ENCODE assay signal across 9 cellular contexts in genomic region chr5:119323630-119324000, GRCh38. TPM values are rescaled to one million over a fixed set of nuclear protein-coding genes. Genes with fewer than 3 reads are reported as not detected.
DNase-seq lines count a peak whose midpoint lies in the region; ATAC-seq, FAIRE-seq and TF ChIP-seq lines count a peak whose summit lies in the region.
"Had no signal": no experiment of that assay in that cellular context is flagged by ENCODE, and none has a peak within 500 bp of the region (broad histone marks: within the 10 kb centered on the region; RNA-seq: fewer than 3 reads in every experiment).

No MANE protein-coding gene starts in this region.

- H3K79me2 ChIP-seq in GM12878 (ENCODE audit: control insufficient read depth, insufficient read depth, low read length), result peaks cover 85% of the 10 kb centered on the region

- no peaks in the 10 kb centered on the region for H3K9me3 ChIP-seq in GM12878 (replicated peaks; ENCODE audit: control insufficient read depth, insufficient read depth, low read length)
- no peaks in the 10 kb centered on the region for H3K9me3 ChIP-seq in mucosa of rectum (ENCODE audit: control insufficient read depth in 2 of 2, low read length in 2 of 2)

- intact Hi-C loops in GM12878 (cut with micrococcal nuclease; ENCODE audit: unreplicated experiment), result no loop called here

- SMC1A ChIA-PET in GM12878 (lab: Charles Lee; ENCODE audit: uncharacterized antibody, unreplicated experiment), result interaction anchor here (0.7 to 4.2 kb wide), 21 partner anchors 8 to 292 kb away, joined by 3 to 41 read pairs (median 6); partner anchors contain the start of gene TNFAIP8

- H3K27ac ChIP-seq in GM12878 (ENCODE audit: control insufficient read depth, insufficient read depth), result peak overlapping the region; percentile 87
- H3K27ac ChIP-seq in mucosa of rectum (ENCODE audit: low read depth in 2 of 2, low read length in 2 of 2), result peak overlapping the region in 1 of 2 donors; percentile 2

- H3K4me1 ChIP-seq in GM12878 (ENCODE audit: control insufficient read depth, insufficient read depth, low read length), result peaks cover 52% of the 10 kb centered on the region
- peaks cover 13 to 14% of the 10 kb centered on the region in 2 donors for H3K4me1 ChIP-seq in mucosa of rectum (ENCODE audit: control insufficient read depth in 2 of 2, insufficient read depth in 2 of 2, low read length in 2 of 2)

- FAIRE-seq in GM12878 (lab: Jason Lieb, UNC), result no peak
- FAIRE-seq: colon had no signal

- H4K20me1 ChIP-seq in GM12878 (ENCODE audit: control insufficient read depth, insufficient read depth), result no peaks in the 10 kb centered on the region

- BruUV-seq in GM12878 (replicated peaks; lab: Mats Ljungman, UMichigan), result TSS peak; percentile 60

- RAD21 ChIA-PET in GM12878 (lab: Charles Lee; ENCODE audit: unreplicated experiment), result interaction anchor here (0.7 to 4.0 kb wide), 21 partner anchors 11 to 249 kb away, joined by 3 to 46 read pairs (median 4); partner anchors contain the start of gene TNFAIP8

- no peaks in the 10 kb centered on the region for H3K27me3 ChIP-seq in GM12878 (replicated peaks in 1 of 2; ENCODE audit: control insufficient read depth in 2 of 2, insufficient read depth in 2 of 2, low read length in 1 of 2)
- H3K27me3 ChIP-seq in mucosa of rectum (ENCODE audit: control insufficient read depth in 2 of 2, insufficient read depth in 2 of 2, low read length in 2 of 2), result peaks cover 0 to 2% of the 10 kb centered on the region in 2 donors

- 0 out of 2 replicates have a peak overlapping the region, but pooled peaks have one; percentile 15 for H2AFZ ChIP-seq in GM12878 (ENCODE audit: control insufficient read depth, low read depth, low read length)

- TF ChIP-seq CTCF in GM12878 (IDR thresholded peaks at IDR 0.05 in 2 of 3, conservative IDR thresholded peaks at IDR 0.05 in 1 of 3; ENCODE audit: control insufficient read depth in 2 of 3, extremely low read depth in 1 of 3, insufficient read depth in 1 of 3, low read depth in 3 of 3, low read length in 3 of 3), result no peak

- CTCF ChIA-PET in GM12878 (lab: Yijun Ruan, JAX), result interaction anchor here (0.8 to 2.2 kb wide), 14 partner anchors 8 to 335 kb away, joined by 3 to 12 read pairs (median 4); partner anchors contain the start of gene DTWD2

- H3K36me3 ChIP-seq in GM12878 (ENCODE audit: control insufficient read depth in 2 of 2, insufficient read depth in 2 of 2, low read length in 1 of 2) (0 out of 4 replicates have a peak, but pooled peaks cover 0 to 2% of the 10 kb centered on the region in 2 experiments), mucosa of rectum (ENCODE audit: control insufficient read depth in 2 of 2, insufficient read depth in 2 of 2, low read length in 2 of 2) (no peaks in the 10 kb centered on the region)

- ATAC-seq in GM12878, result peak; percentile 25
- no peak for ATAC-seq in GM18858 (IDR thresholded peaks at IDR 0.05; ENCODE audit: unreplicated experiment)
- ATAC-seq in GM21825 (IDR thresholded peaks at IDR 0.05; ENCODE audit: unreplicated experiment), result no peak

- TF ChIP-seq POLR2A in GM12878 (IDR thresholded peaks at IDR 0.05; ENCODE audit: low read depth, low read length), result no peak

- POLR2A ChIA-PET in GM12878 (lab: Charles Lee), result interaction anchor here (0.6 to 2.5 kb wide), 14 partner anchors 8 to 99 kb away, joined by 3 to 27 read pairs (median 4); no protein-coding TSS in a partner anchor

- H3K9ac ChIP-seq in GM12878 (ENCODE audit: control insufficient read depth, insufficient read depth, low read length) (peak overlapping the region; percentile 47), mucosa of rectum (ENCODE audit: low read depth in 1 of 2, low read length in 2 of 2) (peak overlapping the region in 1 of 2 donors; percentile 9)

- in situ Hi-C loops in GM12878 (cut with MboI), result loop anchor here (5.0 kb wide), 1 partner anchor 74 kb away; no protein-coding TSS in a partner anchor

- no peak overlapping the region for H3K4me3 ChIP-seq in GM12878
- peak overlapping the region; percentile 53 to 57 for H3K4me3 ChIP-seq in mucosa of rectum (ENCODE audit: low read length in 2 of 2)

- peak; percentile 61 for DNase-seq in D341Med (ENCODE audit: low spot score)
- DNase-seq in NCI-H1694 (lab: John Stamatoyannopoulos, UW), result peak; percentile 46
- DNase-seq in GM12878 (ENCODE audit: low read depth, low spot score), result no peak
- no peak for DNase-seq in NCI-H2227 treated with DMSO at 0.1 percent for 48 hours (lab: John Stamatoyannopoulos, UW)
- DNase-seq in activated gamma-delta T cell (lab: John Stamatoyannopoulos, UW), result no peak

- TF ChIP-seq RAD21 in GM12878 (IDR thresholded peaks at IDR 0.05; ENCODE audit: insufficient read depth, low read depth, low read length), result no peak

- H3K4me2 ChIP-seq in GM12878 (ENCODE audit: control insufficient read depth, insufficient read depth), result peak overlapping the region; percentile 41; the same call in 1 of the 2 replicates

- no peak for TF ChIP-seq EP300 in GM12878 (IDR thresholded peaks at IDR 0.05; ENCODE audit: borderline replicate concordance in 1 of 2, control insufficient read depth in 1 of 2, low read depth in 2 of 2, low read length in 2 of 2)

TF ChIP-seq in GM12878, 131 proteins besides CTCF, POLR2A, EP300 and RAD21:
- TF ChIP-seq, protein P1, sequence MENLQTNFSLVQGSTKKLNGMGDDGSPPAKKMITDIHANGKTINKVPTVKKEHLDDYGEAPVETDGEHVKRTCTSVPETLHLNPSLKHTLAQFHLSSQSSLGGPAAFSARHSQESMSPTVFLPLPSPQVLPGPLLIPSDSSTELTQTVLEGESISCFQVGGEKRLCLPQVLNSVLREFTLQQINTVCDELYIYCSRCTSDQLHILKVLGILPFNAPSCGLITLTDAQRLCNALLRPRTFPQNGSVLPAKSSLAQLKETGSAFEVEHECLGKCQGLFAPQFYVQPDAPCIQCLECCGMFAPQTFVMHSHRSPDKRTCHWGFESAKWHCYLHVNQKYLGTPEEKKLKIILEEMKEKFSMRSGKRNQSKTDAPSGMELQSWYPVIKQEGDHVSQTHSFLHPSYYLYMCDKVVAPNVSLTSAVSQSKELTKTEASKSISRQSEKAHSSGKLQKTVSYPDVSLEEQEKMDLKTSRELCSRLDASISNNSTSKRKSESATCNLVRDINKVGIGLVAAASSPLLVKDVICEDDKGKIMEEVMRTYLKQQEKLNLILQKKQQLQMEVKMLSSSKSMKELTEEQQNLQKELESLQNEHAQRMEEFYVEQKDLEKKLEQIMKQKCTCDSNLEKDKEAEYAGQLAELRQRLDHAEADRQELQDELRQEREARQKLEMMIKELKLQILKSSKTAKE (IDR thresholded peaks at IDR 0.05; ENCODE audit: low read depth, poor library complexity, severe bottlenecking), result no peak
- no peak for TF ChIP-seq E4F1 (IDR thresholded peaks at IDR 0.05; ENCODE audit: borderline replicate concordance, partially characterized antibody)
- TF ChIP-seq ZNF24 (IDR thresholded peaks at IDR 0.05), result no peak

RNA-seq across cellular contexts. Expression of gene TNFAIP8, which starts 32.2 kb away (rescaled TPM):
- total RNA-seq in GM12878 (2013; cell fraction: nucleolus; rRNA removed), result 75.1 and 80.9 TPM in 2 replicates
- total RNA-seq in GM12878 (2014; rRNA removed) (140 and 157 TPM in 2 replicates), GM12878 (2014; rRNA removed; fragmentation: Illumina TruSeq; extraction: Trizol) (178 and 183 TPM in 2 replicates), GM12878 (2021) (116 and 124 TPM in 2 replicates)
- 51.5 TPM for polyA plus RNA-seq in GM12878 (2011; ENCODE audit: low read depth)
- polyA plus RNA-seq in GM12878 (2011; rRNA removed) (169 and 264 TPM in 2 replicates), GM12878 (2014; fragmentation: Illumina TruSeq; extraction: Trizol) (180 and 219 TPM in 2 replicates), GM12878 (2014; fragmentation: Nextera tagmentation; extraction: Ambion mirVana) (100 to 1,000 TPM; 217 to 324 TPM), GM12878 (2014; rRNA removed) (108 and 144 TPM in 2 replicates), GM12878 (2016; fragmentation: Nextera tagmentation; extraction: Ambion mirVana) (100 to 1,000 TPM; 177 to 181 TPM)
- 66.2 and 70.2 TPM in 2 replicates for polyA plus RNA-seq in GM12878 (2011; cell fraction: cytosol; rRNA removed)
- 51.6 and 57.2 TPM in 2 replicates for polyA plus RNA-seq in GM12878 (2011; cell fraction: nucleus; rRNA removed)
- 82.6 and 119 TPM in 2 replicates for polyA plus RNA-seq in GM12878 (2012)
- 69.6 and 132 TPM in 2 replicates for polyA minus RNA-seq in GM12878 (2011; rRNA and poly(A)+ RNA removed)
- polyA minus RNA-seq in GM12878 (2011; cell fraction: cytosol; rRNA and poly(A)+ RNA removed), result 56.4 and 60.0 TPM in 2 replicates
- polyA minus RNA-seq in GM12878 (2011; cell fraction: nucleus; rRNA and poly(A)+ RNA removed), result 30.6 and 45.0 TPM in 2 replicates

Comparison
In these comparisons a context has a peak if more than half of its experiments do, and no peak if none do; other contexts are left out.
1. DNase-seq: peak in D341Med (single experiment) and NCI-H1694 (single experiment); none in GM12878 (single experiment), NCI-H2227 treated with DMSO at 0.1 percent for 48 hours (single experiment) and activated gamma-delta T cell (single experiment).